In genomic region chr2:237749961-237750360, GRCh38 we compare ENCODE assay signal across 29 cellular contexts.
"Had no signal": no experiment of that assay in that cellular context is flagged by ENCODE, and none has a peak within 500 bp of the region (broad histone marks: within the 10 kb centered on the region; RNA-seq: fewer than 3 reads in every experiment).

No MANE protein-coding gene starts in this region.

- H3K9me3 Mint-ChIP-seq: activated CD4-positive, alpha-beta memory T cell treated with anti-CD3 and anti-CD28 coated beads, Interleukin-2, amount 10 ng/mL, durations not matched to agents 7 days and 5 days; activated naive CD4-positive, alpha-beta T cell treated with anti-CD3 and anti-CD28 coated beads, Interleukin-2, amount 10 ng/mL, durations not matched to agents 7 days and 5 days; activated T-cell treated with anti-CD3 and anti-CD28 coated beads, Interleukin-2, amount 50 U/mL, for 4 hours; immature natural killer cell; mesothelial cell of epicardium; naive B cell; neural crest cell had no signal

- H3K27ac ChIP-seq: colonic mucosa, dorsolateral prefrontal cortex, heart left ventricle, parathyroid adenoma, right atrium auricular region, SK-N-MC, suprapubic skin, tibial artery, upper lobe of right lung had no signal

- H3K27me3 ChIP-seq: colonic mucosa, dorsolateral prefrontal cortex, heart left ventricle, right atrium auricular region, suprapubic skin, tibial artery, upper lobe of right lung had no signal

- H3K4me1 ChIP-seq: colonic mucosa, parathyroid adenoma, upper lobe of right lung had no signal

- H3K27ac Mint-ChIP-seq: activated CD4-positive, alpha-beta memory T cell treated with anti-CD3 and anti-CD28 coated beads, Interleukin-2, amount 10 ng/mL, durations not matched to agents 7 days and 5 days; activated CD4-positive, alpha-beta T cell treated with anti-CD3 and anti-CD28 coated beads for 36 hours; activated naive CD4-positive, alpha-beta T cell treated with anti-CD3 and anti-CD28 coated beads, Interleukin-2, amount 10 ng/mL, durations not matched to agents 7 days and 5 days; mesothelial cell of epicardium had no signal

- DNase-seq: activated CD4-positive, alpha-beta memory T cell treated with anti-CD3 and anti-CD28 coated beads, Interleukin-2, amount 10 ng/mL, durations not matched to agents 7 days and 5 days; activated CD4-positive, alpha-beta T cell treated with anti-CD3 and anti-CD28 coated beads for 36 hours; activated CD4-positive, CD25-positive, alpha-beta regulatory T cell; activated CD8-positive, alpha-beta memory T cell treated with anti-CD3 and anti-CD28 coated beads, Interleukin-2, amount 50 U/mL, for 48 hours; activated effector memory CD4-positive, alpha-beta T cell treated with anti-CD3 and anti-CD28 coated beads, Interleukin-2, amount 50 U/mL, for 16 hours; activated naive CD4-positive, alpha-beta T cell treated with anti-CD3 and anti-CD28 coated beads, Interleukin-2, amount 10 ng/mL, durations not matched to agents 7 days and 5 days; activated T-cell treated with anti-CD3 and anti-CD28 coated beads, Interleukin-2, amount 50 U/mL, for 4 hours; colonic mucosa; dorsolateral prefrontal cortex; effector memory CD4-positive, alpha-beta T cell; foreskin fibroblast; heart left ventricle; hypothalamus; immature natural killer cell; kidney; naive B cell; occipital lobe; stimulated activated CD4-positive, alpha-beta T cell treated with anti-CD3 and anti-CD28 coated beads, Interleukin-2, amount 100 ng/mL, for 24 hours; stimulated activated naive CD4-positive, alpha-beta T cell; SW 1271; tibial artery; upper lobe of right lung had no signal

- H3K27me3 Mint-ChIP-seq: activated CD4-positive, alpha-beta memory T cell treated with anti-CD3 and anti-CD28 coated beads, Interleukin-2, amount 10 ng/mL, durations not matched to agents 7 days and 5 days; activated CD4-positive, alpha-beta T cell treated with anti-CD3 and anti-CD28 coated beads for 36 hours; activated naive CD4-positive, alpha-beta T cell treated with anti-CD3 and anti-CD28 coated beads, Interleukin-2, amount 10 ng/mL, durations not matched to agents 7 days and 5 days; naive B cell had no signal

- H3K9me3 ChIP-seq: colonic mucosa, heart left ventricle, right atrium auricular region, suprapubic skin, tibial artery, upper lobe of right lung had no signal

- H3K4me3 Mint-ChIP-seq: activated CD4-positive, alpha-beta memory T cell treated with anti-CD3 and anti-CD28 coated beads, Interleukin-2, amount 10 ng/mL, durations not matched to agents 7 days and 5 days; activated CD4-positive, alpha-beta T cell treated with anti-CD3 and anti-CD28 coated beads for 36 hours; activated naive CD4-positive, alpha-beta T cell treated with anti-CD3 and anti-CD28 coated beads, Interleukin-2, amount 10 ng/mL, durations not matched to agents 7 days and 5 days; activated T-cell treated with anti-CD3 and anti-CD28 coated beads, Interleukin-2, amount 50 U/mL, for 4 hours; immature natural killer cell; mesothelial cell of epicardium; naive B cell; neural crest cell had no signal

- H3K4me3 ChIP-seq: colonic mucosa, dorsolateral prefrontal cortex, heart left ventricle, right atrium auricular region, SK-N-MC, smooth muscle cell, suprapubic skin, tibial artery, upper lobe of right lung had no signal
